In genomic region chr1:163083690-163084089, GRCh38 we compare ENCODE assay signal across 17 cellular contexts. TPM values are rescaled to one million over a fixed set of nuclear protein-coding genes. Genes with fewer than 3 reads are reported as not detected.
A peak's percentile ranks its signal among the peaks of the same experiment; 100 is the strongest.
DNase-seq lines count a peak whose midpoint lies in the region; ATAC-seq and TF ChIP-seq lines count a peak whose summit lies in the region.
"Had no signal": no experiment of that assay in that cellular context is flagged by ENCODE, and none has a peak within 500 bp of the region (broad histone marks: within the 10 kb centered on the region; RNA-seq: fewer than 3 reads in every experiment).

No MANE protein-coding gene starts in this region.

- TF ChIP-seq CTCF in epithelial cell of esophagus (IDR thresholded peaks at IDR 0.05; ENCODE audit: insufficient read depth, low read depth, low read length, missing control alignments) (no peak), osteocyte (IDR thresholded peaks at IDR 0.05) (no peak), coronary artery (IDR thresholded peaks at IDR 0.05) (no peak)

- peaks cover 40% of the 10 kb centered on the region for H3K4me1 Mint-ChIP-seq in osteocyte (ENCODE audit: unreplicated experiment)
- H3K4me1 Mint-ChIP-seq in activated CD4-positive, alpha-beta T cell treated with anti-CD3 and anti-CD28 coated beads, Interleukin-2, amount 10 ng/mL, durations not matched to agents 24 days and 14 days = no peaks in the 10 kb centered on the region
- H3K4me1 Mint-ChIP-seq: activated B cell treated with CpG ODN at 0.5 μM for 24 hours; activated T-helper 17 cell treated with anti-CD3 and anti-CD28 coated beads, Interleukin-2, amount 50 U/mL, for 72 hours; B cell; T-cell had no signal

- H3K9me3 Mint-ChIP-seq in osteocyte (ENCODE audit: unreplicated experiment) = no peaks in the 10 kb centered on the region
- H3K9me3 Mint-ChIP-seq in activated CD4-positive, alpha-beta T cell treated with anti-CD3 and anti-CD28 coated beads, Interleukin-2, amount 10 ng/mL, durations not matched to agents 24 days and 14 days = no peaks in the 10 kb centered on the region
- H3K9me3 Mint-ChIP-seq: activated B cell treated with CpG ODN at 0.5 μM for 24 hours; activated T-helper 17 cell treated with anti-CD3 and anti-CD28 coated beads, Interleukin-2, amount 50 U/mL, for 72 hours; T-cell had no signal

- no peaks in the 10 kb centered on the region for H3K36me3 Mint-ChIP-seq in osteocyte (ENCODE audit: unreplicated experiment)
- H3K36me3 Mint-ChIP-seq in activated CD4-positive, alpha-beta T cell treated with anti-CD3 and anti-CD28 coated beads, Interleukin-2, amount 10 ng/mL, durations not matched to agents 24 days and 14 days (ENCODE audit: low read depth) = no peaks in the 10 kb centered on the region
- H3K36me3 Mint-ChIP-seq: T-cell had no signal

- DNase-seq in EH (ENCODE audit: low read depth) (peak; percentile 49), RPMI7951 (ENCODE audit: low read depth) (peak; percentile 64), epithelial cell of esophagus (ENCODE audit: low read depth) (peak; percentile 57), osteocyte (ENCODE audit: extremely low spot score, unreplicated experiment) (no peak), anterior cingulate cortex (lab: John Stamatoyannopoulos, UW) (no peak), coronary artery (ENCODE audit: low spot score) (no peak)
- no peak for DNase-seq in activated CD4-positive, alpha-beta T cell treated with anti-CD3 and anti-CD28 coated beads, Interleukin-2, amount 10 ng/mL, durations not matched to agents 24 days and 14 days
- DNase-seq: activated B cell treated with CpG ODN at 0.5 μM for 24 hours; activated CD8-positive, alpha-beta memory T cell treated with anti-CD3 and anti-CD28 coated beads for 24 hours; DMS 273 treated with DMSO at 0.1 percent for 48 hours; NCI-H748 treated with DMSO at 0.1 percent for 48 hours; pancreas; stimulated activated CD4-positive, alpha-beta T cell treated with anti-CD3 and anti-CD28 coated beads, Interleukin-4, amount 100 ng/mL, for 24 hours; T-cell had no signal

- H3K27me3 Mint-ChIP-seq in osteocyte (ENCODE audit: unreplicated experiment) = no peaks in the 10 kb centered on the region
- H3K27me3 Mint-ChIP-seq in activated CD4-positive, alpha-beta T cell treated with anti-CD3 and anti-CD28 coated beads, Interleukin-2, amount 10 ng/mL, durations not matched to agents 24 days and 14 days = peaks cover 2% of the 10 kb centered on the region
- H3K27me3 Mint-ChIP-seq: activated B cell treated with CpG ODN at 0.5 μM for 24 hours; activated T-helper 17 cell treated with anti-CD3 and anti-CD28 coated beads, Interleukin-2, amount 50 U/mL, for 72 hours; B cell; T-cell had no signal

- peak overlapping the region; percentile 81 for H3K27ac Mint-ChIP-seq in osteocyte (ENCODE audit: unreplicated experiment)
- no peak overlapping the region for H3K27ac Mint-ChIP-seq in activated CD4-positive, alpha-beta T cell treated with anti-CD3 and anti-CD28 coated beads, Interleukin-2, amount 10 ng/mL, durations not matched to agents 24 days and 14 days
- H3K27ac Mint-ChIP-seq: activated B cell treated with CpG ODN at 0.5 μM for 24 hours; activated T-helper 17 cell treated with anti-CD3 and anti-CD28 coated beads, Interleukin-2, amount 50 U/mL, for 72 hours; B cell; T-cell had no signal

- H3K4me3 ChIP-seq in epithelial cell of esophagus (ENCODE audit: low read length) = no peak overlapping the region
- no peak overlapping the region for H3K4me3 ChIP-seq in coronary artery
- H3K4me3 ChIP-seq: pancreas had no signal

- no peak for ATAC-seq in GM21360 (IDR thresholded peaks at IDR 0.05; ENCODE audit: unreplicated experiment)
- ATAC-seq: activated T-helper 17 cell treated with anti-CD3 and anti-CD28 coated beads, Interleukin-2, amount 50 U/mL, for 72 hours; pancreas; T-cell had no signal

- H3K27ac ChIP-seq in coronary artery = peak overlapping the region in 1 of 2 donors; percentile 79
- H3K27ac ChIP-seq: pancreas had no signal

- H3K4me3 Mint-ChIP-seq in osteocyte (ENCODE audit: unreplicated experiment) = no peak overlapping the region
- H3K4me3 Mint-ChIP-seq in activated CD4-positive, alpha-beta T cell treated with anti-CD3 and anti-CD28 coated beads, Interleukin-2, amount 10 ng/mL, durations not matched to agents 24 days and 14 days = no peak overlapping the region
- H3K4me3 Mint-ChIP-seq: activated B cell treated with CpG ODN at 0.5 μM for 24 hours; activated T-helper 17 cell treated with anti-CD3 and anti-CD28 coated beads, Interleukin-2, amount 50 U/mL, for 72 hours; B cell; T-cell had no signal

- intact Hi-C loops in activated CD4-positive, alpha-beta T cell treated with anti-CD3 and anti-CD28 coated beads, Interleukin-2, amount 10 ng/mL, durations not matched to agents 24 days and 14 days (cut with micrococcal nuclease) = no loop called here

RNA-seq across cellular contexts. Expression of gene RGS4, which starts 14.5 kb away (rescaled TPM):
- total RNA-seq in RPMI7951 (2014; rRNA removed; shearing (Covaris generic)) = 18.3 and 24.1 TPM in 2 replicates
- 99.0 and 121 TPM in 2 replicates for total RNA-seq in osteocyte
- total RNA-seq in activated CD4-positive, alpha-beta T cell treated with anti-CD3 and anti-CD28 coated beads, Interleukin-2, amount 10 ng/mL, durations not matched to agents 24 days and 14 days = not detected in 2 replicates
- total RNA-seq: activated B cell treated with CpG ODN at 0.5 μM for 24 hours; activated T-helper 17 cell treated with anti-CD3 and anti-CD28 coated beads, Interleukin-2, amount 50 U/mL, for 72 hours; B cell; T-cell had no signal

Comparison
In these comparisons a context has a peak if more than half of its experiments do, and no peak if none do; other contexts are left out.
1. DNase-seq: peak in EH (single experiment), RPMI7951 (single experiment) and epithelial cell of esophagus (single experiment); none in osteocyte (single experiment), activated CD4-positive, alpha-beta T cell treated with anti-CD3 and anti-CD28 coated beads, Interleukin-2, amount 10 ng/mL, durations not matched to agents 24 days and 14 days (single experiment), anterior cingulate cortex (0 of 58) and coronary artery (single experiment).
2. RNA of gene RGS4, which starts 14.5 kb away (total RNA-seq): 99.0 to 121 TPM in osteocyte and 18.3 to 24.1 TPM in RPMI7951; not detected in activated CD4-positive, alpha-beta T cell treated with anti-CD3 and anti-CD28 coated beads, Interleukin-2, amount 10 ng/mL, durations not matched to agents 24 days and 14 days; every median in the first group is over 10 times any median in the second.